Comparison of ENCODE assay signal across 1 cellular context in genomic region chr7:141014523-141015395, GRCh38.
TF ChIP-seq lines count a peak whose summit lies in the region.

MRPS33 (minus strand) TSS chr7:141014952; CDS start chr7:141010633, 4,319 bp downstream.

TF ChIP-seq in K562, 482 proteins besides CTCF, POLR2A, EP300 and RAD21 (continued from another document and continues in another):
- TF ChIP-seq CEBPZ (IDR thresholded peaks at IDR 0.05; ENCODE audit: borderline replicate concordance, low read depth, low read length): no peak
- TF ChIP-seq ZHX1 (conservative IDR thresholded peaks at IDR 0.05; ENCODE audit: low read length): peak; percentile 79; the same call in 1 of the 2 replicates
- no peak for TF ChIP-seq ZNF695 (CRISPR knock-in tag; IDR thresholded peaks at IDR 0.05)
- no peak for TF ChIP-seq BRCA1 (IDR thresholded peaks at IDR 0.05)
- no peak for TF ChIP-seq BRCA1 (CRISPR knock-in tag; IDR thresholded peaks at IDR 0.05)
- TF ChIP-seq HDAC3 (IDR thresholded peaks at IDR 0.05; ENCODE audit: borderline replicate concordance, partially characterized antibody): no peak
- no peak for TF ChIP-seq PCBP2 (IDR thresholded peaks at IDR 0.05; ENCODE audit: low read depth, low read length, poor library complexity, severe bottlenecking)
- TF ChIP-seq XRCC4 (IDR thresholded peaks at IDR 0.05; ENCODE audit: extremely low read depth, insufficient read depth, insufficient read length): no peak
- TF ChIP-seq RBM17 (IDR thresholded peaks at IDR 0.05; ENCODE audit: borderline replicate concordance, low read depth, low read length): no peak
- TF ChIP-seq GATAD2B (IDR thresholded peaks at IDR 0.05; ENCODE audit: borderline replicate concordance): 0 out of 2 replicates have a peak, but pooled peaks have one; percentile 30
- TF ChIP-seq STAG1 (CRISPR knock-in tag; IDR thresholded peaks at IDR 0.05; ENCODE audit: borderline replicate concordance): no peak
- peak; percentile 79 for TF ChIP-seq ZNF444 (CRISPR knock-in tag; IDR thresholded peaks at IDR 0.05)
- TF ChIP-seq COPS2 (conservative IDR thresholded peaks at IDR 0.05): no peak
- TF ChIP-seq CAMTA2 (CRISPR knock-in tag; conservative IDR thresholded peaks at IDR 0.05): 0 out of 2 replicates have a peak, but pooled peaks have one; percentile 85
- no peak for TF ChIP-seq POLR3G (IDR thresholded peaks at IDR 0.05; ENCODE audit: extremely low read depth, insufficient read length, insufficient replicate concordance)
- TF ChIP-seq E2F1 (CRISPR knock-in tag; IDR thresholded peaks at IDR 0.05): peak; percentile 25
- TF ChIP-seq ESRRA (IDR thresholded peaks at IDR 0.05; ENCODE audit: borderline replicate concordance, low read depth): peak; percentile 98
- TF ChIP-seq THAP7 (CRISPR knock-in tag; IDR thresholded peaks at IDR 0.05): 0 out of 2 replicates have a peak, but pooled peaks have one; percentile 40
- TF ChIP-seq TRIM24 (IDR thresholded peaks at IDR 0.05): peak in 1 of 2 experiments; percentile 40; a peak in 2 of 4 replicates
- no peak for TF ChIP-seq HOXB6 (CRISPR knock-in tag; IDR thresholded peaks at IDR 0.05; ENCODE audit: borderline replicate concordance)
- no peak for TF ChIP-seq NR0B1 (IDR thresholded peaks at IDR 0.05; ENCODE audit: partially characterized antibody)
- no peak for TF ChIP-seq PBX2 (CRISPR knock-in tag; IDR thresholded peaks at IDR 0.05; ENCODE audit: low read depth)
- TF ChIP-seq PBX2 (tag; conservative IDR thresholded peaks at IDR 0.05; ENCODE audit: low read depth): no peak
- TF ChIP-seq MNT (conservative IDR thresholded peaks at IDR 0.05): peak; percentile 93 to 96
- TF ChIP-seq SNAPC5 (CRISPR knock-in tag; IDR thresholded peaks at IDR 0.05): no peak
- TF ChIP-seq ZBTB7A (IDR thresholded peaks at IDR 0.05; ENCODE audit: borderline replicate concordance, control insufficient read depth, low read depth, low read length): peak; percentile 99
- TF ChIP-seq YY1 (IDR thresholded peaks at IDR 0.05; ENCODE audit: borderline replicate concordance in 1 of 3, control insufficient read depth in 1 of 3, extremely low read depth in 1 of 3, insufficient read depth in 3 of 3, insufficient read length in 1 of 3, insufficient replicate concordance in 2 of 3, low read depth in 1 of 3, low read length in 2 of 3): peak; percentile 6 to 82 (median 76)
- TF ChIP-seq ZNF436 (CRISPR knock-in tag; IDR thresholded peaks at IDR 0.05): no peak
- peak; percentile 88 for TF ChIP-seq EHMT2 (IDR thresholded peaks at IDR 0.05)
- peak; percentile 82 for TF ChIP-seq NEUROD1 (IDR thresholded peaks at IDR 0.05; ENCODE audit: borderline replicate concordance, low read depth, low read length, partially characterized antibody)
- no peak for TF ChIP-seq ZNF41 (CRISPR knock-in tag; conservative IDR thresholded peaks at IDR 0.05)
- TF ChIP-seq POU5F1 (IDR thresholded peaks at IDR 0.05; ENCODE audit: borderline replicate concordance, low read depth, low read length, partially characterized antibody): no peak
- TF ChIP-seq AFF4 (CRISPR knock-in tag; IDR thresholded peaks at IDR 0.05): peak; percentile 37; the same call in 1 of the 2 replicates
- TF ChIP-seq ZBED1 (IDR thresholded peaks at IDR 0.05): no peak
- no peak for TF ChIP-seq PATZ1 (CRISPR knock-in tag; IDR thresholded peaks at IDR 0.05; ENCODE audit: borderline replicate concordance)
- TF ChIP-seq ZNF830 (CRISPR knock-in tag; IDR thresholded peaks at IDR 0.05): peak; percentile 88; the same call in 1 of the 2 replicates
- TF ChIP-seq IFI16 (CRISPR knock-in tag; IDR thresholded peaks at IDR 0.05): no peak
